ENCODE assay signal across 9 cellular contexts in the genomic region with DNA sequence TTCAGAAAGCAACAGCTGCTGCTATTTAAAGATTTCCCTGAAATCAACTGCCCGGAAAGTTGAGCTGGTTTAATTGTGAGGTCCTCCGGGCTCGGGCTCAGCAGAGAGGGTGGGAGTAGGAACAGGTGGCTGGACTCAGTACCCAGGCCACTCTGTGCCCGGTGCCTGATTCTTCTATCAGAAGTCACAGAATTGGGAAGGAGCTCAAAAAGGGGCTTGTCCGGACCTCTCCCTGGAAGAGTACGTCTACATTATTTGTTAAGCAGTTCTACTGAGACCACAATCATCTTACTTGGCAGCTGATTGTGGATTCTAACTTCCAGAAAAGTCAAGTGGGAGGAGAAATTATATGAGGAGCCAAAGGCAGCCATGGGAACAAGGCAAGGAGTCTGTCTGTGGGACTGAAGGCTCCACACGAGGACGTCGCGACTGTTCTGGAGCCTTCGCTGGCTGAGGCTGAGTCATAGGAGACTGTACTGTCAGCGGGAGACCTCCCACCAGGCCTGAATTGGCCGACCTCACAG.
DNase-seq lines count a peak whose midpoint lies in the region; ATAC-seq and TF ChIP-seq lines count a peak whose summit lies in the region.
"Had no signal": no experiment of that assay in that cellular context is flagged by ENCODE, and none has a peak within 500 bp of the region (broad histone marks: within the 10 kb centered on the region; RNA-seq: fewer than 3 reads in every experiment).

No MANE protein-coding gene starts in this region.

- DNase-seq in A673 (ENCODE audit: low spot score) (peak; percentile 11), Peyer's patch (peak in 2 of 3 donors; percentile 21 to 66), fibroblast of the aortic adventitia (ENCODE audit: low read depth) (peak; percentile 93), non-pigmented ciliary epithelial cell (ENCODE audit: low read depth) (peak; percentile 70), GOT3 (lab: John Stamatoyannopoulos, UW) (no peak), COLO668 (lab: John Stamatoyannopoulos, UW; ENCODE audit: unreplicated experiment) (no peak)
- DNase-seq in activated T-helper 1 cell treated with anti-CD3 and anti-CD28 coated beads, Interleukin-12 subunit alpha, Interleukin-12 subunit beta, Interleukin-2, Interleukin-4 antibody, amounts not matched to agents 30 ng/mL and 10 ng/mL and 1 ng/mL, durations not matched to agents 14 hours and 24 hours and 36 hours (ENCODE audit: low spot score): no peak
- no peak for DNase-seq in activated CD8-positive, alpha-beta memory T cell treated with anti-CD3 and anti-CD28 coated beads, Interleukin-2, amount 10 ng/mL, durations not matched to agents 7 days and 5 days

- H3K4me1 Mint-ChIP-seq in activated T-helper 1 cell treated with anti-CD3 and anti-CD28 coated beads, Interleukin-12 subunit alpha, Interleukin-12 subunit beta, Interleukin-2, Interleukin-4 antibody, amounts not matched to agents 30 ng/mL and 10 ng/mL and 1 ng/mL, durations not matched to agents 14 hours and 24 hours and 36 hours (ENCODE audit: low read depth): peaks cover 16% of the 10 kb centered on the region
- H3K4me1 Mint-ChIP-seq in activated CD8-positive, alpha-beta memory T cell treated with anti-CD3 and anti-CD28 coated beads, Interleukin-2, amount 10 ng/mL, durations not matched to agents 7 days and 5 days: peaks cover 14% of the 10 kb centered on the region

- POLR2A ChIA-PET in A673 (lab: Charles Lee; ENCODE audit: low non-redundant PET): interaction anchor here (0.5 kb wide), 1 partner anchor 312 kb away, joined by 3 read pairs; no protein-coding TSS in a partner anchor

- ATAC-seq in activated CD8-positive, alpha-beta memory T cell treated with anti-CD3 and anti-CD28 coated beads, Interleukin-2, amount 10 ng/mL, durations not matched to agents 7 days and 5 days: no peak

- CTCF ChIA-PET in A673 (lab: Charles Lee): no interaction called here
- CTCF ChIA-PET in activated CD8-positive, alpha-beta memory T cell treated with anti-CD3 and anti-CD28 coated beads, Interleukin-2, amount 10 ng/mL, durations not matched to agents 7 days and 5 days (lab: Charles Lee): no interaction called here

- no TSS peak for BruUV-seq in A673 (replicated peaks; lab: Mats Ljungman, UMichigan)

- H3K27ac ChIP-seq in A673 (ENCODE audit: low read depth, low read length, poor library complexity, severe bottlenecking): no peak overlapping the region
- peak overlapping the region in 3 of 4 donors; percentile 48 to 80 (median 75) for H3K27ac ChIP-seq in Peyer's patch

- intact Hi-C loops in A673 (cut with micrococcal nuclease; ENCODE audit: unreplicated experiment): no loop called here
- intact Hi-C loops in activated T-helper 1 cell treated with anti-CD3 and anti-CD28 coated beads, Interleukin-12 subunit alpha, Interleukin-12 subunit beta, Interleukin-2, Interleukin-4 antibody, amounts not matched to agents 30 ng/mL and 10 ng/mL and 1 ng/mL, durations not matched to agents 14 hours and 24 hours and 36 hours (cut with micrococcal nuclease): no loop called here

- H3K27me3 ChIP-seq in A673 (replicated peaks; ENCODE audit: insufficient read depth, low read depth, low read length, poor library complexity) (peaks cover 29% of the 10 kb centered on the region), Peyer's patch (no peaks in the 10 kb centered on the region)

- no peak overlapping the region for H3K27ac Mint-ChIP-seq in activated T-helper 1 cell treated with anti-CD3 and anti-CD28 coated beads, Interleukin-12 subunit alpha, Interleukin-12 subunit beta, Interleukin-2, Interleukin-4 antibody, amounts not matched to agents 30 ng/mL and 10 ng/mL and 1 ng/mL, durations not matched to agents 14 hours and 24 hours and 36 hours
- H3K27ac Mint-ChIP-seq in activated CD8-positive, alpha-beta memory T cell treated with anti-CD3 and anti-CD28 coated beads, Interleukin-2, amount 10 ng/mL, durations not matched to agents 7 days and 5 days: no peak overlapping the region
- H3K27ac Mint-ChIP-seq: B cell had no signal

- peaks cover 11% of the 10 kb centered on the region for H3K27me3 Mint-ChIP-seq in activated T-helper 1 cell treated with anti-CD3 and anti-CD28 coated beads, Interleukin-12 subunit alpha, Interleukin-12 subunit beta, Interleukin-2, Interleukin-4 antibody, amounts not matched to agents 30 ng/mL and 10 ng/mL and 1 ng/mL, durations not matched to agents 14 hours and 24 hours and 36 hours (ENCODE audit: insufficient read depth)
- peaks cover 19% of the 10 kb centered on the region for H3K27me3 Mint-ChIP-seq in activated CD8-positive, alpha-beta memory T cell treated with anti-CD3 and anti-CD28 coated beads, Interleukin-2, amount 10 ng/mL, durations not matched to agents 7 days and 5 days

- H3K4me3 ChIP-seq in A673 (ENCODE audit: low read depth, low read length, poor library complexity, severe bottlenecking) (no peak overlapping the region), Peyer's patch (no peak overlapping the region), fibroblast of the aortic adventitia (ENCODE audit: low read depth, low read length) (peak overlapping the region; percentile 31)

- no peak for TF ChIP-seq POLR2A in Peyer's patch (IDR thresholded peaks at IDR 0.05)

- no peaks in the 10 kb centered on the region for H3K9me3 ChIP-seq in A673 (ENCODE audit: low read depth, low read length, poor library complexity, severe bottlenecking)
- no peaks in the 10 kb centered on the region for H3K9me3 ChIP-seq in Peyer's patch

- no peaks in the 10 kb centered on the region for H3K36me3 ChIP-seq in A673 (ENCODE audit: insufficient read depth, low read length, poor library complexity, severe bottlenecking)
- H3K36me3 ChIP-seq in Peyer's patch: no peaks in the 10 kb centered on the region

- TF ChIP-seq CTCF in A673 (conservative IDR thresholded peaks at IDR 0.05; ENCODE audit: low read depth, low read length) (no peak), Peyer's patch (IDR thresholded peaks at IDR 0.05) (no peak), fibroblast of the aortic adventitia (IDR thresholded peaks at IDR 0.05; ENCODE audit: insufficient read depth, low read length) (no peak)

- H3K36me3 Mint-ChIP-seq in activated T-helper 1 cell treated with anti-CD3 and anti-CD28 coated beads, Interleukin-12 subunit alpha, Interleukin-12 subunit beta, Interleukin-2, Interleukin-4 antibody, amounts not matched to agents 30 ng/mL and 10 ng/mL and 1 ng/mL, durations not matched to agents 14 hours and 24 hours and 36 hours (ENCODE audit: low read depth): peaks cover 3% of the 10 kb centered on the region
- peaks cover 7% of the 10 kb centered on the region for H3K36me3 Mint-ChIP-seq in activated CD8-positive, alpha-beta memory T cell treated with anti-CD3 and anti-CD28 coated beads, Interleukin-2, amount 10 ng/mL, durations not matched to agents 7 days and 5 days

- H3K9me3 Mint-ChIP-seq in activated T-helper 1 cell treated with anti-CD3 and anti-CD28 coated beads, Interleukin-12 subunit alpha, Interleukin-12 subunit beta, Interleukin-2, Interleukin-4 antibody, amounts not matched to agents 30 ng/mL and 10 ng/mL and 1 ng/mL, durations not matched to agents 14 hours and 24 hours and 36 hours: peaks cover 1% of the 10 kb centered on the region
- H3K9me3 Mint-ChIP-seq in activated CD8-positive, alpha-beta memory T cell treated with anti-CD3 and anti-CD28 coated beads, Interleukin-2, amount 10 ng/mL, durations not matched to agents 7 days and 5 days (ENCODE audit: low read depth): no peaks in the 10 kb centered on the region

- H3K4me1 ChIP-seq in A673 (ENCODE audit: insufficient read depth, low read length, poor library complexity, severe bottlenecking): no peaks in the 10 kb centered on the region
- peaks cover 0 to 7% (median 0%) of the 10 kb centered on the region in 4 donors for H3K4me1 ChIP-seq in Peyer's patch

- no peak overlapping the region for H3K4me3 Mint-ChIP-seq in activated T-helper 1 cell treated with anti-CD3 and anti-CD28 coated beads, Interleukin-12 subunit alpha, Interleukin-12 subunit beta, Interleukin-2, Interleukin-4 antibody, amounts not matched to agents 30 ng/mL and 10 ng/mL and 1 ng/mL, durations not matched to agents 14 hours and 24 hours and 36 hours
- H3K4me3 Mint-ChIP-seq in activated CD8-positive, alpha-beta memory T cell treated with anti-CD3 and anti-CD28 coated beads, Interleukin-2, amount 10 ng/mL, durations not matched to agents 7 days and 5 days: no peak overlapping the region
- H3K4me3 Mint-ChIP-seq: B cell had no signal

Comparison
In these comparisons a context has a peak if more than half of its experiments do, and no peak if none do; other contexts are left out.
1. DNase-seq: peak in A673 (single experiment), Peyer's patch (2 of 3), fibroblast of the aortic adventitia (single experiment) and non-pigmented ciliary epithelial cell (single experiment); none in GOT3 (single experiment), COLO668 (single experiment), activated T-helper 1 cell treated with anti-CD3 and anti-CD28 coated beads, Interleukin-12 subunit alpha, Interleukin-12 subunit beta, Interleukin-2, Interleukin-4 antibody, amounts not matched to agents 30 ng/mL and 10 ng/mL and 1 ng/mL, durations not matched to agents 14 hours and 24 hours and 36 hours (single experiment) and activated CD8-positive, alpha-beta memory T cell treated with anti-CD3 and anti-CD28 coated beads, Interleukin-2, amount 10 ng/mL, durations not matched to agents 7 days and 5 days (single experiment).